12 cellular contexts compared by ENCODE assay signal in the genomic region with DNA sequence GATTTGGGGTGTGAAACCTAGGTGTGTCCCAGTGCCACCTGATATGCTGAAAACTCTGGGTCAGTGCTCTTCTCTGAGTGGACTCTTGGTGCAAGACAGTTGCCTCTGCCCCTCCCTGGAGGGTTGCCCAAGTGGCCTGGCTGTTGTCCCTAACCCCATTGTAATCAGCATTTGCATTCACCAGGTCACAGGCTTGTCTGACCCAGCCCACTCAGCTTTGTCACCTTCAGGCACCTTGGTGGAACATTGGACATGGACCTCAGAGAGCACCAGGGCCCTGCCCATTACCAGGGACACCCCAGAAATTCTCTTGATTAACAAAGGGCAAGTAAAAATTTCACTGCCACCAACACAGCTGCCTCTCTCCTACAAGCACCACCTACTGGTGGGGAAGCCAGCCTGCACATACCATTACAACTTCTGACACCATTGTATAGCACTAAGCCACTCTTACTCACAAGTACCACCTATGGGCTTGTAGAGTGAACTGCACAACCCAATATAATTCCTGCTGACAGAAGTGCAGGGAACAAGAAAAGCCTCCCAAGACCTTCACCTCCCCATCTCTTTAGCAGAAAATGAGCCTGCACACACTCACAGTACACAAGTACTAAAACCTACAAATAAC.
DNase-seq lines count a peak whose midpoint lies in the region; ATAC-seq and TF ChIP-seq lines count a peak whose summit lies in the region.
"Had no signal": no experiment of that assay in that cellular context is flagged by ENCODE, and none has a peak within 500 bp of the region (broad histone marks: within the 10 kb centered on the region; RNA-seq: fewer than 3 reads in every experiment).

No MANE protein-coding gene starts in this region.

- H3K79me2 ChIP-seq in DOHH2 (ENCODE audit: control insufficient read depth, low read length): no peaks in the 10 kb centered on the region

- TF ChIP-seq CTCF in DOHH2 (IDR thresholded peaks at IDR 0.05; ENCODE audit: low read depth, low read length, poor library complexity, severe bottlenecking) (peak; percentile 59), foreskin keratinocyte (conservative IDR thresholded peaks at IDR 0.05) (peak; percentile 73)

- no peaks in the 10 kb centered on the region for H4K20me1 ChIP-seq in DOHH2 (ENCODE audit: control insufficient read depth, insufficient read depth, low read depth, low read length)

- no peaks in the 10 kb centered on the region for H3K4me1 ChIP-seq in DOHH2 (ENCODE audit: control insufficient read depth, low read length)
- H3K4me1 ChIP-seq in foreskin keratinocyte: no peaks in the 10 kb centered on the region
- H3K4me1 ChIP-seq: esophagus muscularis mucosa had no signal

- peak; percentile 63 for ATAC-seq in GM21786 (IDR thresholded peaks at IDR 0.05; ENCODE audit: unreplicated experiment)
- ATAC-seq in foreskin keratinocyte: peak; percentile 95
- ATAC-seq: stimulated activated effector memory CD8-positive, alpha-beta T cell treated with anti-CD3 and anti-CD28 coated beads, Interleukin-12 subunit alpha, Interleukin-12 subunit beta, amount 100 ng/mL, for 72 hours had no signal

- H3K27me3 ChIP-seq in DOHH2 (ENCODE audit: control insufficient read depth, low read length) (no peaks in the 10 kb centered on the region), foreskin keratinocyte (no peaks in the 10 kb centered on the region)
- H3K27me3 ChIP-seq: esophagus muscularis mucosa had no signal

- H3K27ac ChIP-seq in DOHH2 (ENCODE audit: low read depth, low read length): no peak overlapping the region
- H3K27ac ChIP-seq in foreskin keratinocyte: no peak overlapping the region
- H3K27ac ChIP-seq: esophagus muscularis mucosa had no signal

- no peak overlapping the region for H3K4me2 ChIP-seq in DOHH2 (ENCODE audit: low read length)

- no peaks in the 10 kb centered on the region for H3F3A ChIP-seq in DOHH2 (ENCODE audit: control insufficient read depth, insufficient read depth)

- DNase-seq in MV-4-11 (lab: John Stamatoyannopoulos, UW): peak; percentile 48
- DNase-seq in foreskin keratinocyte: no peak
- no peak for DNase-seq in stimulated activated naive CD4-positive, alpha-beta T cell (lab: John Stamatoyannopoulos, UW)
- DNase-seq in stimulated activated CD4-positive, alpha-beta T cell treated with anti-CD3 and anti-CD28 coated beads, Interleukin-2, amount 100 ng/mL, for 48 hours: no peak
- DNase-seq in LoVo (ENCODE audit: low spot score): no peak
- DNase-seq in NCI-H146 (lab: John Stamatoyannopoulos, UW): no peak
- DNase-seq: activated CD4-positive, alpha-beta T cell treated with anti-CD3 and anti-CD28 coated beads, Interleukin-2, amount 50 U/mL, for 1 hour; NCI-H526 treated with DMSO at 0.1 percent for 48 hours had no signal

- no peaks in the 10 kb centered on the region for H3K36me3 ChIP-seq in DOHH2 (ENCODE audit: control insufficient read depth, low read length)
- H3K36me3 ChIP-seq: esophagus muscularis mucosa had no signal

- no peaks in the 10 kb centered on the region for H3K9me2 ChIP-seq in DOHH2 (replicated peaks; ENCODE audit: control insufficient read depth, low read length)

- H3K9me3 ChIP-seq in DOHH2 (ENCODE audit: control insufficient read depth, insufficient read depth, low read length): peaks cover 7% of the 10 kb centered on the region; the same call in 1 of the 2 replicates

- no peak overlapping the region for H3K4me3 ChIP-seq in DOHH2 (ENCODE audit: low read length)
- H3K4me3 ChIP-seq: esophagus muscularis mucosa had no signal
